26 cellular contexts compared by ENCODE assay signal in genomic region chr9:124384210-124384609, GRCh38.
"Had no signal": no experiment of that assay in that cellular context is flagged by ENCODE, and none has a peak within 500 bp of the region (broad histone marks: within the 10 kb centered on the region; RNA-seq: fewer than 3 reads in every experiment).

No MANE protein-coding gene starts in this region.

- H3K9me3 Mint-ChIP-seq: activated CD4-positive, alpha-beta T cell treated with anti-CD3 and anti-CD28 coated beads, Interleukin-2, amount 10 ng/mL, durations not matched to agents 24 days and 14 days; activated CD8-positive, alpha-beta T cell treated with anti-CD3 and anti-CD28 coated beads for 36 hours; activated naive CD8-positive, alpha-beta T cell treated with anti-CD3 and anti-CD28 coated beads for 36 hours; activated T-cell treated with anti-CD3 and anti-CD28 coated beads, Interleukin-2, amount 50 U/mL, for 72 hours; activated T-helper 17 cell treated with anti-CD3 and anti-CD28 coated beads, Interleukin-2, amount 50 U/mL, for 72 hours had no signal

- H3K27me3 Mint-ChIP-seq: activated CD4-positive, alpha-beta T cell treated with anti-CD3 and anti-CD28 coated beads, Interleukin-2, amount 10 ng/mL, durations not matched to agents 24 days and 14 days; activated CD8-positive, alpha-beta T cell treated with anti-CD3 and anti-CD28 coated beads for 36 hours; activated naive CD8-positive, alpha-beta T cell treated with anti-CD3 and anti-CD28 coated beads for 36 hours; activated T-helper 17 cell treated with anti-CD3 and anti-CD28 coated beads, Interleukin-2, amount 50 U/mL, for 72 hours had no signal

- H3K4me3 Mint-ChIP-seq: activated CD4-positive, alpha-beta T cell treated with anti-CD3 and anti-CD28 coated beads, Interleukin-2, amount 10 ng/mL, durations not matched to agents 24 days and 14 days; activated CD8-positive, alpha-beta T cell treated with anti-CD3 and anti-CD28 coated beads for 36 hours; activated naive CD8-positive, alpha-beta T cell treated with anti-CD3 and anti-CD28 coated beads for 36 hours; activated T-cell treated with anti-CD3 and anti-CD28 coated beads, Interleukin-2, amount 50 U/mL, for 72 hours; activated T-helper 17 cell treated with anti-CD3 and anti-CD28 coated beads, Interleukin-2, amount 50 U/mL, for 72 hours had no signal

- H3K27ac Mint-ChIP-seq: activated CD4-positive, alpha-beta T cell treated with anti-CD3 and anti-CD28 coated beads, Interleukin-2, amount 10 ng/mL, durations not matched to agents 24 days and 14 days; activated CD8-positive, alpha-beta T cell treated with anti-CD3 and anti-CD28 coated beads for 36 hours; activated naive CD8-positive, alpha-beta T cell treated with anti-CD3 and anti-CD28 coated beads for 36 hours; activated T-cell treated with anti-CD3 and anti-CD28 coated beads, Interleukin-2, amount 50 U/mL, for 72 hours; activated T-helper 17 cell treated with anti-CD3 and anti-CD28 coated beads, Interleukin-2, amount 50 U/mL, for 72 hours had no signal

- H3K27ac ChIP-seq: brain microvascular endothelial cell, KMS-11, Peyer's patch had no signal

- H3K27me3 ChIP-seq: brain microvascular endothelial cell, Peyer's patch had no signal

- ATAC-seq: activated CD8-positive, alpha-beta T cell treated with anti-CD3 and anti-CD28 coated beads for 36 hours; activated T-cell treated with anti-CD3 and anti-CD28 coated beads, Interleukin-2, amount 50 U/mL, for 72 hours; activated T-helper 17 cell treated with anti-CD3 and anti-CD28 coated beads, Interleukin-2, amount 50 U/mL, for 72 hours; PC-3 had no signal

- H3K9me3 ChIP-seq: Peyer's patch had no signal

- H3K4me3 ChIP-seq: Peyer's patch had no signal

- DNase-seq: activated CD4-positive, alpha-beta T cell treated with anti-CD3 and anti-CD28 coated beads, Interleukin-2, amount 10 ng/mL, durations not matched to agents 24 days and 14 days; activated CD4-positive, alpha-beta T cell treated with anti-CD3 and anti-CD28 coated beads, Interleukin-2, amount 50 U/mL, for 4 hours; activated CD8-positive, alpha-beta T cell treated with anti-CD3 and anti-CD28 coated beads for 36 hours; activated effector memory CD4-positive, alpha-beta T cell treated with anti-CD3 and anti-CD28 coated beads, Interleukin-2, amount 50 U/mL, for 16 hours; activated naive CD4-positive, alpha-beta T cell; activated naive CD4-positive, alpha-beta T cell treated with anti-CD3 and anti-CD28 coated beads, Interleukin-2, amount 50 U/mL, for 16 hours; activated naive CD8-positive, alpha-beta T cell treated with anti-CD3 and anti-CD28 coated beads for 36 hours; activated T-cell treated with anti-CD3 and anti-CD28 coated beads, Interleukin-2, amount 50 U/mL, for 1 hour; activated T-cell treated with anti-CD3 and anti-CD28 coated beads, Interleukin-2, amount 50 U/mL, for 72 hours; amniotic stem cell; aorta; brain microvascular endothelial cell; central memory CD4-positive, alpha-beta T cell; NCI-H187; NCI-H2081 treated with DMSO at 0.1 percent for 48 hours; NCI-H345; PC-3; Peyer's patch; RPMI8226; SHP77 treated with DMSO at 0.1 percent for 48 hours; SW 1271; T-helper 1 cell; T-helper 2 cell; T-helper 9 cell had no signal
